In genomic region chr3:111954228-111954990, GRCh38 we compare ENCODE assay signal across 1 cellular context.
TF ChIP-seq lines count a peak whose summit lies in the region.

No MANE protein-coding gene starts in this region.

TF ChIP-seq in HEK293, 187 proteins besides CTCF, POLR2A, EP300 and RAD21 (continued from another document):
- TF ChIP-seq, protein P1, sequence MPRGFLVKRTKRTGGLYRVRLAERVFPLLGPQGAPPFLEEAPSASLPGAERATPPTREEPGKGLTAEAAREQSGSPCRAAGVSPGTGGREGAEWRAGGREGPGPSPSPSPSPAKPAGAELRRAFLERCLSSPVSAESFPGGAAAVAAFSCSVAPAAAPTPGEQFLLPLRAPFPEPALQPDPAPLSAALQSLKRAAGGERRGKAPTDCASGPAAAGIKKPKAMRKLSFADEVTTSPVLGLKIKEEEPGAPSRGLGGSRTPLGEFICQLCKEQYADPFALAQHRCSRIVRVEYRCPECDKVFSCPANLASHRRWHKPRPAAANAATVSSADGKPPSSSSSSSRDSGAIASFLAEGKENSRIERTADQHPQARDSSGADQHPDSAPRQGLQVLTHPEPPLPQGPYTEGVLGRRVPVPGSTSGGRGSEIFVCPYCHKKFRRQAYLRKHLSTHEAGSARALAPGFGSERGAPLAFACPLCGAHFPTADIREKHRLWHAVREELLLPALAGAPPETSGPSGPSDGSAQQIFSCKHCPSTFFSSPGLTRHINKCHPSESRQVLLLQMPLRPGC (tag by site-specific recombination; IDR thresholded peaks at IDR 0.05) = no peak
- TF ChIP-seq SP7 (tag by site-specific recombination; IDR thresholded peaks at IDR 0.05) (no peak), IKZF3 (tag by site-specific recombination; IDR thresholded peaks at IDR 0.05) (0 out of 2 replicates have a peak, but pooled peaks have one; percentile 15), MZF1 (tag by site-specific recombination; IDR thresholded peaks at IDR 0.05; ENCODE audit: borderline replicate concordance) (peak; percentile 65; the same call in 1 of the 2 replicates), SCRT2 (tag by site-specific recombination; IDR thresholded peaks at IDR 0.05) (peak; percentile 64), FEZF1 (tag by site-specific recombination; IDR thresholded peaks at IDR 0.05) (peak; percentile 82), OSR2 (tag by site-specific recombination; IDR thresholded peaks at IDR 0.05) (peak; percentile 74), ZNF175 (tag by site-specific recombination; IDR thresholded peaks at IDR 0.05) (no peak), PRDM6 (tag by site-specific recombination; IDR thresholded peaks at IDR 0.05) (peak; percentile 62), ZNF670 (tag by site-specific recombination; IDR thresholded peaks at IDR 0.05; ENCODE audit: low read depth) (no peak), ZSCAN30 (tag by site-specific recombination; IDR thresholded peaks at IDR 0.05) (peak; percentile 70; the same call in 1 of the 2 replicates)
- TF ChIP-seq, protein P2, sequence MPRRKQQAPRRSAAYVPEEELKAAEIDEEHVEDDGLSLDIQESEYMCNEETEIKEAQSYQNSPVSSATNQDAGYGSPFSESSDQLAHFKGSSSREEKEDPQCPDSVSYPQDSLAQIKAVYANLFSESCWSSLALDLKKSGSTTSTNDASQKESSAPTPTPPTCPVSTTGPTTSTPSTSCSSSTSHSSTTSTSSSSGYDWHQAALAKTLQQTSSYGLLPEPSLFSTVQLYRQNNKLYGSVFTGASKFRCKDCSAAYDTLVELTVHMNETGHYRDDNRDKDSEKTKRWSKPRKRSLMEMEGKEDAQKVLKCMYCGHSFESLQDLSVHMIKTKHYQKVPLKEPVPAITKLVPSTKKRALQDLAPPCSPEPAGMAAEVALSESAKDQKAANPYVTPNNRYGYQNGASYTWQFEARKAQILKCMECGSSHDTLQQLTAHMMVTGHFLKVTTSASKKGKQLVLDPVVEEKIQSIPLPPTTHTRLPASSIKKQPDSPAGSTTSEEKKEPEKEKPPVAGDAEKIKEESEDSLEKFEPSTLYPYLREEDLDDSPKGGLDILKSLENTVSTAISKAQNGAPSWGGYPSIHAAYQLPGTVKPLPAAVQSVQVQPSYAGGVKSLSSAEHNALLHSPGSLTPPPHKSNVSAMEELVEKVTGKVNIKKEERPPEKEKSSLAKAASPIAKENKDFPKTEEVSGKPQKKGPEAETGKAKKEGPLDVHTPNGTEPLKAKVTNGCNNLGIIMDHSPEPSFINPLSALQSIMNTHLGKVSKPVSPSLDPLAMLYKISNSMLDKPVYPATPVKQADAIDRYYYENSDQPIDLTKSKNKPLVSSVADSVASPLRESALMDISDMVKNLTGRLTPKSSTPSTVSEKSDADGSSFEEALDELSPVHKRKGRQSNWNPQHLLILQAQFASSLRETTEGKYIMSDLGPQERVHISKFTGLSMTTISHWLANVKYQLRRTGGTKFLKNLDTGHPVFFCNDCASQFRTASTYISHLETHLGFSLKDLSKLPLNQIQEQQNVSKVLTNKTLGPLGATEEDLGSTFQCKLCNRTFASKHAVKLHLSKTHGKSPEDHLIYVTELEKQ (tag by site-specific recombination; IDR thresholded peaks at IDR 0.05; ENCODE audit: borderline replicate concordance) = peak; percentile 37; the same call in 1 of the 2 replicates
- TF ChIP-seq, protein P3, sequence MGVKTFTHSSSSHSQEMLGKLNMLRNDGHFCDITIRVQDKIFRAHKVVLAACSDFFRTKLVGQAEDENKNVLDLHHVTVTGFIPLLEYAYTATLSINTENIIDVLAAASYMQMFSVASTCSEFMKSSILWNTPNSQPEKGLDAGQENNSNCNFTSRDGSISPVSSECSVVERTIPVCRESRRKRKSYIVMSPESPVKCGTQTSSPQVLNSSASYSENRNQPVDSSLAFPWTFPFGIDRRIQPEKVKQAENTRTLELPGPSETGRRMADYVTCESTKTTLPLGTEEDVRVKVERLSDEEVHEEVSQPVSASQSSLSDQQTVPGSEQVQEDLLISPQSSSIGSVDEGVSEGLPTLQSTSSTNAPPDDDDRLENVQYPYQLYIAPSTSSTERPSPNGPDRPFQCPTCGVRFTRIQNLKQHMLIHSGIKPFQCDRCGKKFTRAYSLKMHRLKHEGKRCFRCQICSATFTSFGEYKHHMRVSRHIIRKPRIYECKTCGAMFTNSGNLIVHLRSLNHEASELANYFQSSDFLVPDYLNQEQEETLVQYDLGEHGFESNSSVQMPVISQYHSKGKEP (tag by site-specific recombination; IDR thresholded peaks at IDR 0.05) = peak; percentile 68
